ENCODE assay signal across 8 cellular contexts in the genomic region with DNA sequence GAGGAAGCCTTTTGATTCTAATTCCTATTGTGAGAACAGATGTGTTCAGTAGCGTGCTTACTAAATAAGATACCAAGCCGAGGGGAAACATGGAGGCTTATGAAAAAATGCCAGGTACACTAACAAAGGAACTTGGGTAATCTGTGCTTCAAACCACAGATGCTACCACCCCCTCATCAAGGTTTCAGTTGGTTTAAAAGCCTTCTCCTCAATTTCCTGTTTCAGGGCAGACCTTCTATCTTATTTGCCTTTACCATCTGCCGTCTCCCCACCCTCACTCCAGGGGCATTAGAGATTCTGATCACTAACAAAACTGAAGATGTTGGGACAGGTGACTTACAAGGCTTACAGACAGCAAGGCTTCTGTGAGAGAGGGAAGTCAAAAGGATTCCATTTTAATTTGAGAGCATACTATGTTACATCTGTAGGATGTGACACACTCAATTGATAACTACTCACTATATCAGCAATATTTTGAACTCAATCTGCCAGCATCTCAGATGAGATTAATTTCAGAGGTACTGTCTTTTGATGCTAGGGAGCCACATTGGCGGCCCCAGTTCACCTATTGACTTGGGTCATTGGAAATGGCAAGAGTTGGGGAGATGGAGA.
DNase-seq lines count a peak whose midpoint lies in the region; ATAC-seq and TF ChIP-seq lines count a peak whose summit lies in the region.

No MANE protein-coding gene starts in this region.

- no peak for TF ChIP-seq EP300 in upper lobe of left lung (IDR thresholded peaks at IDR 0.05)

- peaks cover 25 to 45% (median 37%) of the 10 kb centered on the region in 4 donors for H3K4me1 Mint-ChIP-seq in naive thymus-derived CD8-positive, alpha-beta T cell

- no peaks in the 10 kb centered on the region for H3K27me3 Mint-ChIP-seq in naive thymus-derived CD8-positive, alpha-beta T cell

- no peaks in the 10 kb centered on the region for H3K27me3 ChIP-seq in KMS-11 (ENCODE audit: insufficient read depth, low read depth)
- no peaks in the 10 kb centered on the region for H3K27me3 ChIP-seq in upper lobe of left lung

- H3K4me1 ChIP-seq in KMS-11 (ENCODE audit: low read depth, poor library complexity, severe bottlenecking) = peaks cover 50% of the 10 kb centered on the region
- no peaks in the 10 kb centered on the region for H3K4me1 ChIP-seq in upper lobe of left lung

- POLR2A ChIA-PET in naive thymus-derived CD8-positive, alpha-beta T cell (lab: Charles Lee) = interaction anchor here (1.5 kb wide), 1 partner anchor 18 kb away, joined by 4 read pairs; no protein-coding TSS in a partner anchor

- peak overlapping the region; percentile 76 for H3K4me2 ChIP-seq in KMS-11

- peak overlapping the region; percentile 49 to 72 (median 60) for H3K4me3 Mint-ChIP-seq in naive thymus-derived CD8-positive, alpha-beta T cell

- no peak overlapping the region for H3K9ac ChIP-seq in KMS-11

- H3K36me3 Mint-ChIP-seq in naive thymus-derived CD8-positive, alpha-beta T cell = peaks cover 0 to 2% (median 0%) of the 10 kb centered on the region in 3 donors

- WGBS in upper lobe of left lung, 2 donors = 60 to 64% methylated on average over 4 of the region's 4 CpGs

- H3K36me3 ChIP-seq in KMS-11 (ENCODE audit: insufficient read depth) = no peaks in the 10 kb centered on the region
- no peaks in the 10 kb centered on the region for H3K36me3 ChIP-seq in upper lobe of left lung

- H3K9me3 ChIP-seq in upper lobe of left lung = no peaks in the 10 kb centered on the region

- no peak for TF ChIP-seq CTCF in KMS-11 (conservative IDR thresholded peaks at IDR 0.05; ENCODE audit: low read depth, low read length)
- TF ChIP-seq CTCF in upper lobe of left lung (IDR thresholded peaks at IDR 0.05) = no peak

- H3K9me3 Mint-ChIP-seq in naive thymus-derived CD8-positive, alpha-beta T cell = peaks cover 0 to 7% (median 0%) of the 10 kb centered on the region in 9 donors

- DNase-seq in activated CD4-positive, CD25-positive, alpha-beta regulatory T cell treated with anti-CD3 and anti-CD28 coated beads, Interleukin-2, amount 50 U/mL, for 72 hours = no peak
- peak in 5 of 10 donors; percentile 24 to 68 (median 40) for DNase-seq in naive thymus-derived CD8-positive, alpha-beta T cell
- DNase-seq in upper lobe of left lung (no peak), posterior cingulate gyrus (no peak), GM19238 (ENCODE audit: insufficient read length, low spot score) (no peak)

- no peaks in the 10 kb centered on the region for H3K79me2 ChIP-seq in KMS-11 (ENCODE audit: insufficient read depth, low read depth)

- peak overlapping the region; percentile 52; the same call in 1 of the 2 replicates for H3K27ac ChIP-seq in KMS-11
- no peak overlapping the region for H3K27ac ChIP-seq in upper lobe of left lung

- peak overlapping the region; percentile 45 to 91 (median 83) for H3K27ac Mint-ChIP-seq in naive thymus-derived CD8-positive, alpha-beta T cell

- H4K20me1 ChIP-seq in KMS-11 (ENCODE audit: insufficient read depth) = no peaks in the 10 kb centered on the region

- intact Hi-C loops in posterior cingulate gyrus (cut with DNase I) = no loop called here

- ATAC-seq in activated CD4-positive, CD25-positive, alpha-beta regulatory T cell treated with anti-CD3 and anti-CD28 coated beads, Interleukin-2, amount 50 U/mL, for 24 hours = peak; percentile 38 to 57
- ATAC-seq in HG02571 (IDR thresholded peaks at IDR 0.05; ENCODE audit: unreplicated experiment) (peak; percentile 87), upper lobe of left lung (ENCODE audit: low FRiP score in 2 of 2) (no peak)
- peak; percentile 84 to 92 for ATAC-seq in naive thymus-derived CD8-positive, alpha-beta T cell

- TF ChIP-seq POLR2A in upper lobe of left lung (IDR thresholded peaks at IDR 0.05) = no peak

- H3K4me3 ChIP-seq in KMS-11 (IDR thresholded peaks at IDR 0.05; ENCODE audit: insufficient read depth, low read depth, low read length) (no peak overlapping the region), upper lobe of left lung (no peak overlapping the region)

- H2AFZ ChIP-seq in KMS-11 (ENCODE audit: low read depth) = peak overlapping the region; percentile 12; the same call in 1 of the 2 replicates

Comparison
In these comparisons a context has a peak if more than half of its experiments do, and no peak if none do; other contexts are left out.
1. ATAC-seq: peak in activated CD4-positive, CD25-positive, alpha-beta regulatory T cell treated with anti-CD3 and anti-CD28 coated beads, Interleukin-2, amount 50 U/mL, for 24 hours (2 of 2), HG02571 (single experiment) and naive thymus-derived CD8-positive, alpha-beta T cell (2 of 2); none in upper lobe of left lung (0 of 2).